Comparison of ENCODE assay signal across 1 cellular context in the genomic region with DNA sequence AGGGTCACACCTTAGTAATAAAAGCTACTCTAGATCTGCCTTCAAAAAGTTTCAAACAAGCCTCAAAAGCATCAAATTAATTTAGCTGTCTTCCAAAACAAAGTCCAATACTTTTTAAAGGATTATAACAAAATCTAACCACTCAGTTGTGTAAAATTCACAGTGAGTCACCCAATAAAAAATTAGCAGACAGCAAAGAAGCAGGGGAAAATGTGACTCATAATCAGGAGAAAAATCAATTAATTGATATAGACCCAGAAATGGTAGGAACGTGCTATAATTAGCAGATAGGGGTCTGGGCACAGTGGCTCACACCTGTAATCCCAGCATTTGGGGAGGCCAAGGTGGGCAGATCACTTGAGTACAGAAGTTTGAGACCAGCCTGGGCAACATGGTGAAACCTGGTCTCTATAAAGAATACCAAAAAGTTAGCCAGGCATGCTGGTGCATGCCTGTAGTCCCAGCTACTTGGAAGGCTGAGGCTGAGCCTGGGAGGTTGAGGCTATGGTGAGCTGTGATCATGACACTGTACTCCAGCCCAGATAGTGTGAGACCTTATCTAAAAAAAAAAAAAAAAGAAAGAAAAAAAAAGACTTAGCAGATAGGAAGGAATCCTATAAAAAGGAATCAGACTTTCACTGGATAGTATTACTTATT.
TF ChIP-seq lines count a peak whose summit lies in the region.

No MANE protein-coding gene starts in this region.

TF ChIP-seq in HCT116, 20 proteins besides CTCF, POLR2A, EP300 and RAD21:
- TF ChIP-seq FOSL1 (IDR thresholded peaks at IDR 0.05; ENCODE audit: low read depth): peak; percentile 72
- no peak for TF ChIP-seq SIN3A (IDR thresholded peaks at IDR 0.05; ENCODE audit: low read depth)
- no peak for TF ChIP-seq SRF (IDR thresholded peaks at IDR 0.05; ENCODE audit: low read depth)
- peak; percentile 59 for TF ChIP-seq JUND (IDR thresholded peaks at IDR 0.05)
- no peak for TF ChIP-seq POLR2AphosphoS5 (IDR thresholded peaks at IDR 0.05; ENCODE audit: low read depth, low read length)
